22 cellular contexts compared by ENCODE assay signal in genomic region chr13:111920932-111921705, GRCh38.
"Had no signal": no experiment of that assay in that cellular context is flagged by ENCODE, and none has a peak within 500 bp of the region (broad histone marks: within the 10 kb centered on the region; RNA-seq: fewer than 3 reads in every experiment).

No MANE protein-coding gene starts in this region.

- H3K27ac ChIP-seq: colonic mucosa, epithelial cell of prostate, heart left ventricle, ovary, thyroid gland, VCaP had no signal

- ATAC-seq: activated CD8-positive, alpha-beta T cell treated with anti-CD3 and anti-CD28 coated beads, Interleukin-2, amount 10 ng/mL, durations not matched to agents 7 days and 5 days; heart left ventricle; left cardiac atrium; mucosa of descending colon; right cardiac atrium; stimulated activated naive CD8-positive, alpha-beta T cell treated with anti-CD3 and anti-CD28 coated beads, Interleukin-15, Interleukin-2, amounts not matched to agents 100 U/mL and 50 U/mL, for 24 hours; T-cell had no signal

- H3K4me1 ChIP-seq: colonic mucosa, heart left ventricle, thyroid gland had no signal

- H3K4me1 Mint-ChIP-seq: activated naive CD8-positive, alpha-beta T cell treated with anti-CD3 and anti-CD28 coated beads for 36 hours; central memory CD8-positive, alpha-beta T cell; T-cell had no signal

- H3K27ac Mint-ChIP-seq: activated CD8-positive, alpha-beta T cell treated with anti-CD3 and anti-CD28 coated beads, Interleukin-2, amount 10 ng/mL, durations not matched to agents 7 days and 5 days; activated naive CD8-positive, alpha-beta T cell treated with anti-CD3 and anti-CD28 coated beads for 36 hours; activated T-helper 1 cell treated with anti-CD3 and anti-CD28 coated beads, Interleukin-12 subunit alpha, Interleukin-12 subunit beta, Interleukin-2, Interleukin-4 antibody, amounts not matched to agents 30 ng/mL and 10 ng/mL and 1 ng/mL, durations not matched to agents 14 hours and 24 hours and 36 hours; T-cell; T-helper 2 cell treated with Interferon-gamma antibody and Interleukin-4, amounts not matched to agents 5 μg/mL and 100 μg/mL, for 36 hours had no signal

- H3K4me3 Mint-ChIP-seq: activated CD8-positive, alpha-beta T cell treated with anti-CD3 and anti-CD28 coated beads, Interleukin-2, amount 10 ng/mL, durations not matched to agents 7 days and 5 days; activated naive CD8-positive, alpha-beta T cell treated with anti-CD3 and anti-CD28 coated beads for 36 hours; activated T-helper 1 cell treated with anti-CD3 and anti-CD28 coated beads, Interleukin-12 subunit alpha, Interleukin-12 subunit beta, Interleukin-2, Interleukin-4 antibody, amounts not matched to agents 30 ng/mL and 10 ng/mL and 1 ng/mL, durations not matched to agents 14 hours and 24 hours and 36 hours; central memory CD8-positive, alpha-beta T cell; T-cell; T-helper 2 cell treated with Interferon-gamma antibody and Interleukin-4, amounts not matched to agents 5 μg/mL and 100 μg/mL, for 36 hours had no signal

- H3K36me3 Mint-ChIP-seq: activated naive CD8-positive, alpha-beta T cell treated with anti-CD3 and anti-CD28 coated beads for 36 hours; T-cell had no signal

- DNase-seq: activated CD4-positive, alpha-beta T cell treated with anti-CD3 and anti-CD28 coated beads, Interleukin-2, amount 50 U/mL, for 1 hour; activated CD4-positive, CD25-positive, alpha-beta regulatory T cell treated with anti-CD3 and anti-CD28 coated beads, Interleukin-2, amount 50 U/mL, for 72 hours; activated CD8-positive, alpha-beta T cell treated with anti-CD3 and anti-CD28 coated beads, Interleukin-2, amount 10 ng/mL, durations not matched to agents 7 days and 5 days; activated naive CD8-positive, alpha-beta T cell treated with anti-CD3 and anti-CD28 coated beads for 36 hours; colonic mucosa; heart left ventricle; left cardiac atrium; mesenchymal stem cell; mucosa of descending colon; stimulated activated CD4-positive, alpha-beta T cell treated with anti-CD3 and anti-CD28 coated beads, Interleukin-12 subunit alpha, Interleukin-12 subunit beta, amount 100 ng/mL, for 4 hours; stimulated activated CD4-positive, alpha-beta T cell treated with anti-CD3 and anti-CD28 coated beads, Interleukin-4, amount 100 ng/mL, for 4 hours; stimulated activated naive CD8-positive, alpha-beta T cell treated with anti-CD3 and anti-CD28 coated beads, Interleukin-15, Interleukin-2, amounts not matched to agents 100 U/mL and 50 U/mL, for 24 hours; substantia nigra; T-cell; thyroid gland had no signal

- H3K9me3 ChIP-seq: colonic mucosa, heart left ventricle, mucosa of descending colon, ovary, thyroid gland had no signal

- H3K9me3 Mint-ChIP-seq: activated naive CD8-positive, alpha-beta T cell treated with anti-CD3 and anti-CD28 coated beads for 36 hours; activated T-helper 1 cell treated with anti-CD3 and anti-CD28 coated beads, Interleukin-12 subunit alpha, Interleukin-12 subunit beta, Interleukin-2, Interleukin-4 antibody, amounts not matched to agents 30 ng/mL and 10 ng/mL and 1 ng/mL, durations not matched to agents 14 hours and 24 hours and 36 hours; central memory CD8-positive, alpha-beta T cell; T-cell; T-helper 2 cell treated with Interferon-gamma antibody and Interleukin-4, amounts not matched to agents 5 μg/mL and 100 μg/mL, for 36 hours had no signal

- H3K27me3 ChIP-seq: colonic mucosa, ovary, thyroid gland had no signal

- H3K36me3 ChIP-seq: colonic mucosa, heart left ventricle, ovary, thyroid gland had no signal

- H3K4me3 ChIP-seq: colonic mucosa, heart left ventricle, mucosa of descending colon, ovary, thyroid gland had no signal
